Comparison of ENCODE assay signal across 8 cellular contexts in genomic region chr1:246647113-246647512, GRCh38.
DNase-seq lines count a peak whose midpoint lies in the region; ATAC-seq and TF ChIP-seq lines count a peak whose summit lies in the region.

No MANE protein-coding gene starts in this region.

- intact Hi-C loops in activated CD8-positive, alpha-beta T cell treated with anti-CD3 and anti-CD28 coated beads for 36 hours (cut with micrococcal nuclease), result no loop called here

- TF ChIP-seq CTCF in cardiac fibroblast (IDR thresholded peaks at IDR 0.05; ENCODE audit: low read depth, low read length) (peak; percentile 88), upper lobe of left lung (IDR thresholded peaks at IDR 0.05) (no peak)
- no peak for TF ChIP-seq CTCF in activated CD8-positive, alpha-beta T cell treated with anti-CD3 and anti-CD28 coated beads for 36 hours (IDR thresholded peaks at IDR 0.05)

- POLR2A ChIA-PET in activated CD8-positive, alpha-beta T cell treated with anti-CD3 and anti-CD28 coated beads for 36 hours (lab: Charles Lee), result interaction anchor here (1.1 kb wide), 1 partner anchor 28 kb away, joined by 3 read pairs; no protein-coding TSS in a partner anchor

- no peaks in the 10 kb centered on the region for H3K9me3 ChIP-seq in upper lobe of left lung

- no peak overlapping the region for H3K4me3 Mint-ChIP-seq in activated CD8-positive, alpha-beta T cell treated with anti-CD3 and anti-CD28 coated beads for 36 hours

- H3K36me3 ChIP-seq in upper lobe of left lung, result peaks cover 13 to 53% (median 31%) of the 10 kb centered on the region in 4 donors

- H3K36me3 Mint-ChIP-seq in activated CD8-positive, alpha-beta T cell treated with anti-CD3 and anti-CD28 coated beads for 36 hours (ENCODE audit: low read depth), result peaks cover 34% of the 10 kb centered on the region

- no peak overlapping the region for H3K27ac Mint-ChIP-seq in activated CD8-positive, alpha-beta T cell treated with anti-CD3 and anti-CD28 coated beads for 36 hours

- no peaks in the 10 kb centered on the region for H3K27me3 ChIP-seq in upper lobe of left lung

- DNase-seq in NCI-H1694 (lab: John Stamatoyannopoulos, UW) (peak; percentile 11), NCI-H1694 treated with DMSO at 0.1 percent for 48 hours (lab: John Stamatoyannopoulos, UW) (no peak), cardiac fibroblast (ENCODE audit: low read depth in 2 of 2) (peak; percentile 83 to 88), left kidney (ENCODE audit: low read depth, low spot score) (peak; percentile 75), upper lobe of left lung (peak in 1 of 2 donors; percentile 21)
- DNase-seq in activated CD8-positive, alpha-beta T cell treated with anti-CD3 and anti-CD28 coated beads for 36 hours, result no peak

- ATAC-seq in upper lobe of left lung (ENCODE audit: low FRiP score in 2 of 2), result peak; percentile 40 to 83
- no peak for ATAC-seq in GM21367 (IDR thresholded peaks at IDR 0.05; ENCODE audit: unreplicated experiment)
- ATAC-seq in activated CD8-positive, alpha-beta T cell treated with anti-CD3 and anti-CD28 coated beads for 36 hours, result no peak
- ATAC-seq in GM19351 (IDR thresholded peaks at IDR 0.05; ENCODE audit: unreplicated experiment), result no peak

- H3K4me3 ChIP-seq in cardiac fibroblast (replicated peaks in 1 of 2; ENCODE audit: low read depth in 2 of 2, low read length in 2 of 2) (peak overlapping the region in 1 of 2 donors; percentile 39), upper lobe of left lung (no peak overlapping the region)

- peaks cover 16% of the 10 kb centered on the region for H3K4me1 Mint-ChIP-seq in activated CD8-positive, alpha-beta T cell treated with anti-CD3 and anti-CD28 coated beads for 36 hours (ENCODE audit: low read depth)

- CTCF ChIA-PET in activated CD8-positive, alpha-beta T cell treated with anti-CD3 and anti-CD28 coated beads for 36 hours (lab: Charles Lee), result interaction anchor here (3.1 kb wide), 1 partner anchor 42 kb away, joined by 9 read pairs; no protein-coding TSS in a partner anchor

- WGBS in upper lobe of left lung, 2 donors, result 75 to 79% methylated on average over 5 to 10 of the region's 10 CpGs

- TF ChIP-seq POLR2A in upper lobe of left lung (IDR thresholded peaks at IDR 0.05), result no peak

- no peak overlapping the region for H3K27ac ChIP-seq in upper lobe of left lung

- H3K27me3 Mint-ChIP-seq in activated CD8-positive, alpha-beta T cell treated with anti-CD3 and anti-CD28 coated beads for 36 hours, result no peaks in the 10 kb centered on the region

- H3K9me3 Mint-ChIP-seq in activated CD8-positive, alpha-beta T cell treated with anti-CD3 and anti-CD28 coated beads for 36 hours, result no peaks in the 10 kb centered on the region

- no peaks in the 10 kb centered on the region for H3K4me1 ChIP-seq in upper lobe of left lung

- no peak for TF ChIP-seq EP300 in upper lobe of left lung (IDR thresholded peaks at IDR 0.05)

Comparison
In these comparisons a context has a peak if more than half of its experiments do, and no peak if none do; other contexts are left out.
1. DNase-seq: peak in NCI-H1694 (single experiment), cardiac fibroblast (2 of 2) and left kidney (single experiment); none in NCI-H1694 treated with DMSO at 0.1 percent for 48 hours (single experiment) and activated CD8-positive, alpha-beta T cell treated with anti-CD3 and anti-CD28 coated beads for 36 hours (single experiment).
2. ATAC-seq: peak in upper lobe of left lung (2 of 2); none in GM21367 (single experiment), activated CD8-positive, alpha-beta T cell treated with anti-CD3 and anti-CD28 coated beads for 36 hours (single experiment) and GM19351 (single experiment).